In genomic region chr17:42121066-42121769, GRCh38 we compare ENCODE assay signal across 8 cellular contexts. TPM values are rescaled to one million over a fixed set of nuclear protein-coding genes. Genes with fewer than 3 reads are reported as not detected.
DNase-seq lines count a peak whose midpoint lies in the region; ATAC-seq lines count a peak whose summit lies in the region.

KAT2A (minus strand) TSS chr17:42121367; CDS start chr17:42121304, 63 bp downstream.

- ATAC-seq in HG03135 (IDR thresholded peaks at IDR 0.05; ENCODE audit: unreplicated experiment), result peak; percentile 64

- peak; percentile 43 to 46 for DNase-seq in NCI-H187 (lab: John Stamatoyannopoulos, UW)
- no peak for DNase-seq in NCI-H187 treated with DMSO at 0.1 percent for 48 hours (lab: John Stamatoyannopoulos, UW)
- DNase-seq in NCI-H82 treated with DMSO at 0.1 percent for 48 hours (lab: John Stamatoyannopoulos, UW; ENCODE audit: unreplicated experiment), result peak; percentile 61
- peak; percentile 37 to 68 for DNase-seq in activated CD8-positive, alpha-beta memory T cell treated with anti-CD3 and anti-CD28 coated beads for 1 hour (ENCODE audit: extremely low read depth in 1 of 2, low read depth in 1 of 2)
- DNase-seq in effector CD4-positive, alpha-beta T cell, result peak; percentile 71
- DNase-seq in lung microvascular endothelial cell (ENCODE audit: low read depth in 2 of 2), result peak; percentile 78 to 84
- DNase-seq in stimulated activated CD4-positive, alpha-beta T cell treated with anti-CD3 and anti-CD28 coated beads, TNF-alpha, amount 100 ng/mL, for 24 hours (ENCODE audit: low read depth in 3 of 3), result peak; percentile 58 to 76 (median 63)

RNA-seq across cellular contexts. Expression of gene KAT2A, which starts in this region (rescaled TPM):
- 3.3 and 6.7 TPM in 2 replicates for total RNA-seq in lung microvascular endothelial cell
